ENCODE assay signal across 9 cellular contexts in the genomic region with DNA sequence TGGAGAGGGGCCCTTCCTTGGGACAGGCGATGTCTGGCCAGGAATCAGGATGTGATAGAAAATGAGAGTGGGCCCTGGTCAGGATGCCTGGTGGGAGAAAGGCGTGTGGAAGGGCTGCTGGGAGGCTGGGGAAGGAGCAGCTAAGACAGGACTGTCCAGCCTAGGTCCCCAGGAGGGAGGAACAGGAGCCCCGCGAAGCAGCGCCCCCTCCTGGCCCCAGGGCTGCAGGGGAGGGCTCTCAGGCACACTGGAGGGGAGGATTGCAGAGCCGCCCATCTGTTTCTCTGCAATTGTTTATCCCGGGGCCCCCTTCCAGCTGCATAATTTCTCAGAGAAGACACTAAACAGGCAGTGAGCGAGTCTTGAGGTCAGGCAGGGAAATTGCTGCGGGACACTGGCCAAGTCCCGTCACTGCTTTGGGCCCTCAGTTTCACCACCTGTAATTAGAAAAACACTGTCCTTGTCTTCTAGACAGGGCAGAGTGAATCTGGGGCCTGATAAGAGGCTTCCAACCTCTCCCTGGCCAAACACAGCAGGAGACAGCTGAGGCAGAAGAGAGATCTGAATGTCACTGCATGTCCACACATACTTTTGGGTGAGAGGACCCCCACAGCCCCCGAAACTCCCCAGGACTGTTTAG. TPM values are rescaled to one million over a fixed set of nuclear protein-coding genes. Genes with fewer than 3 reads are reported as not detected.
DNase-seq lines count a peak whose midpoint lies in the region; TF ChIP-seq lines count a peak whose summit lies in the region.
"Had no signal": no experiment of that assay in that cellular context is flagged by ENCODE, and none has a peak within 500 bp of the region (broad histone marks: within the 10 kb centered on the region; RNA-seq: fewer than 3 reads in every experiment).

No MANE protein-coding gene starts in this region.

- intact Hi-C loops in PC-9 (cut with micrococcal nuclease; ENCODE audit: unreplicated experiment) (loop anchor here (5.0 kb wide), 1 partner anchor 512 kb away; no protein-coding TSS in a partner anchor), transverse colon (cut with DNase I; ENCODE audit: low total_unique reads) (loop anchor here (5.0 kb wide), 1 partner anchor 212 kb away; no protein-coding TSS in a partner anchor)

- no peaks in the 10 kb centered on the region for H3K9me2 ChIP-seq in PC-9 (ENCODE audit: insufficient read depth)

- TF ChIP-seq POLR2A in suprapubic skin (IDR thresholded peaks at IDR 0.05): no peak
- TF ChIP-seq POLR2A in transverse colon (IDR thresholded peaks at IDR 0.05): no peak

- no peak overlapping the region for H3K4me3 Mint-ChIP-seq in glutamatergic neuron (ENCODE audit: unreplicated experiment)

- H3K27ac Mint-ChIP-seq in glutamatergic neuron (ENCODE audit: unreplicated experiment): peak overlapping the region; percentile 48

- no peaks in the 10 kb centered on the region for H3K79me2 ChIP-seq in PC-9 (ENCODE audit: low read depth)

- H3K27me3 ChIP-seq in PC-9 (ENCODE audit: insufficient read depth, low read depth) (peaks cover 12% of the 10 kb centered on the region), suprapubic skin (peaks cover 54% of the 10 kb centered on the region), transverse colon (peaks cover 47% of the 10 kb centered on the region)

- H3K27me3 Mint-ChIP-seq in glutamatergic neuron (ENCODE audit: unreplicated experiment): peaks cover 28% of the 10 kb centered on the region

- no peaks in the 10 kb centered on the region for H3K9me3 ChIP-seq in PC-9 (ENCODE audit: insufficient read depth, low read depth)
- H3K9me3 ChIP-seq in suprapubic skin: no peaks in the 10 kb centered on the region
- no peaks in the 10 kb centered on the region for H3K9me3 ChIP-seq in transverse colon

- no peak overlapping the region for H3K27ac ChIP-seq in PC-9
- H3K27ac ChIP-seq in suprapubic skin: no peak overlapping the region
- H3K27ac ChIP-seq in transverse colon: no peak overlapping the region

- 56% methylated on average over 11 of the region's 11 CpGs for WGBS in suprapubic skin
- WGBS in transverse colon (ENCODE audit: low coverage in 1 of 2), 2 donors: 32% methylated on average over 11 of the region's 11 CpGs; no CpG with 5 or more reads in 1 of the 2 donors

- H3K4me1 ChIP-seq in PC-9 (replicated peaks; ENCODE audit: insufficient read depth) (no peaks in the 10 kb centered on the region), suprapubic skin (peaks cover 21% of the 10 kb centered on the region), transverse colon (peaks cover 13 to 24% (median 18%) of the 10 kb centered on the region in 4 donors)

- H3K4me3 ChIP-seq in PC-9 (no peak overlapping the region), suprapubic skin (no peak overlapping the region), transverse colon (no peak overlapping the region)

- TF ChIP-seq CTCF in PC-9 (conservative IDR thresholded peaks at IDR 0.05) (peak; percentile 47; the same call in 1 of the 2 replicates), glutamatergic neuron (IDR thresholded peaks at IDR 0.05; ENCODE audit: partially characterized antibody, unreplicated experiment) (peak; percentile 42), suprapubic skin (IDR thresholded peaks at IDR 0.05) (no peak), transverse colon (IDR thresholded peaks at IDR 0.05) (peak in 2 of 5 experiments; percentile 13 to 19)

- peaks cover 37% of the 10 kb centered on the region for H3K4me1 Mint-ChIP-seq in glutamatergic neuron (ENCODE audit: low read depth, unreplicated experiment)

- CTCF ChIA-PET in PC-9 (lab: Charles Lee): interaction anchor here (0.5 kb wide), 1 partner anchor 11 kb away, joined by 4 read pairs; no protein-coding TSS in a partner anchor

- H3K9me3 Mint-ChIP-seq in glutamatergic neuron (ENCODE audit: unreplicated experiment): peaks cover 15% of the 10 kb centered on the region

- BruUV-seq in PC-9 (replicated peaks; lab: Mats Ljungman, UMichigan): no TSS peak

- POLR2A ChIA-PET in PC-9 (lab: Charles Lee; ENCODE audit: unreplicated experiment): no interaction called here

- H2AFZ ChIP-seq in PC-9: no peak overlapping the region

- H3K4me2 ChIP-seq in PC-9: no peak overlapping the region

- in situ Hi-C loops in transverse colon (cut with MboI; ENCODE audit: low pct_ligation_motif_present in 1 of 4, low pct_unique_long_range_greater_than_20kb in 1 of 4, low sequenced_read_pairs in 3 of 4): loop anchor here (10.0 to 25.0 kb wide), 3 partner anchors 205 to 395 kb away; no protein-coding TSS in a partner anchor

- DNase-seq in activated T-cell treated with anti-CD3 and anti-CD28 coated beads, Interleukin-2, amount 50 U/mL, for 48 hours: peak; percentile 57
- DNase-seq in activated T-cell treated with anti-CD3 and anti-CD28 coated beads for 4 hours: no peak
- no peak for DNase-seq in PC-9
- DNase-seq in glutamatergic neuron: peak; percentile 50
- DNase-seq in suprapubic skin (ENCODE audit: low spot score in 2 of 2): peak; percentile 37 to 42
- DNase-seq in transverse colon: no peak
- DNase-seq in hepatic stellate cell (ENCODE audit: low spot score): no peak
- DNase-seq in kidney tubule cell (ENCODE audit: low spot score): no peak
- DNase-seq: hypothalamus had no signal

- TF ChIP-seq EP300 in suprapubic skin (IDR thresholded peaks at IDR 0.05): no peak
- no peak for TF ChIP-seq EP300 in transverse colon (IDR thresholded peaks at IDR 0.05; ENCODE audit: low read depth)

- H3K36me3 ChIP-seq in PC-9 (ENCODE audit: low read depth) (no peaks in the 10 kb centered on the region), suprapubic skin (no peaks in the 10 kb centered on the region), transverse colon (no peaks in the 10 kb centered on the region)

- no peaks in the 10 kb centered on the region for H3K36me3 Mint-ChIP-seq in glutamatergic neuron (ENCODE audit: unreplicated experiment)

- H4K20me1 ChIP-seq in PC-9 (ENCODE audit: insufficient read depth): no peaks in the 10 kb centered on the region; the same call in 1 of the 2 replicates

- H3F3A ChIP-seq in PC-9 (ENCODE audit: insufficient read depth, low read depth): no peaks in the 10 kb centered on the region

RNA-seq across cellular contexts. Expression of a gene that starts 3.9 kb away (rescaled TPM):
- total RNA-seq in PC-9 (2021) (not detected in 2 replicates), glutamatergic neuron (ENCODE audit: unreplicated experiment) (18.5 TPM), suprapubic skin (not detected), transverse colon (10 to 100 TPM in 1 of 4 donors, under 1 TPM in 1, not detected in 2; 0.68 to 90.4 TPM)

RNA-seq across cellular contexts. Expression of a gene that starts 31.4 kb away (rescaled TPM):
- total RNA-seq in PC-9 (2021) (30.4 and 39.1 TPM in 2 replicates), glutamatergic neuron (ENCODE audit: unreplicated experiment) (42.1 TPM), suprapubic skin (100 to 1,000 TPM in 1 of 4 donors, 10 to 100 TPM in 3; 40.6 to 105 (median 43.9) TPM), transverse colon (10 to 100 TPM; 24.7 to 99.9 (median 51.2) TPM)

Comparison
In these comparisons a context has a peak if more than half of its experiments do, and no peak if none do; other contexts are left out.
1. DNase-seq: peak in activated T-cell treated with anti-CD3 and anti-CD28 coated beads, Interleukin-2, amount 50 U/mL, for 48 hours (2 of 2), glutamatergic neuron (single experiment) and suprapubic skin (2 of 2); none in activated T-cell treated with anti-CD3 and anti-CD28 coated beads for 4 hours (single experiment), PC-9 (0 of 2), transverse colon (single experiment), hepatic stellate cell (single experiment) and kidney tubule cell (single experiment).
2. CTCF ChIP-seq: peak in PC-9 (single experiment) and glutamatergic neuron (single experiment); none in suprapubic skin (0 of 2).